Comparison of ENCODE assay signal across 10 cellular contexts in the genomic region with DNA sequence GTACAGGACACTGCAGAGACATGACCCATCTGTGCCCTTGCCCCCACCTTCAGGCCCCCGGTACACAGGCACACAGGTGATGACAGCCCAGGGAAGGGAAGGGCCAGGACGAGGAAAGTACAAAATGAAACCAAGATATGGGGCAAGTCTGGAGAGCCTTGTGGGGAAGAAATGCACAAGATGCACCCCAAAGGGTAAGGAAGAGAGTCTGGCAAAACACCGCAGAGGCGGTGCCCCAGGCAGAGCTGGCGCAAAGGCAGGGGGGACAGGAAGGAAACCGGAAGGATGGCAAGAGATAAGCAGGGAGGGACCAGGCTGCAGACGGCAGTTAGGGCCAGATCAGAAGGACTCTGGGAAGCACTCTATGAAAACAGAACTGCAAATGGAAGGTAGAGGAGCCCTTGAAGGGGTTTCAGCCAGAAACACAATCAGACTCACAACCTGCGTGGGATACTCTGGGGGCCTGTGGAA.
A peak's percentile ranks its signal among the peaks of the same experiment; 100 is the strongest.
DNase-seq lines count a peak whose midpoint lies in the region; ATAC-seq and TF ChIP-seq lines count a peak whose summit lies in the region.
"Had no signal": no experiment of that assay in that cellular context is flagged by ENCODE, and none has a peak within 500 bp of the region (broad histone marks: within the 10 kb centered on the region; RNA-seq: fewer than 3 reads in every experiment).

No MANE protein-coding gene starts in this region.

- H3K36me3 Mint-ChIP-seq in activated naive CD4-positive, alpha-beta T cell treated with anti-CD3 and anti-CD28 coated beads for 36 hours (ENCODE audit: low read depth), result peaks cover 2% of the 10 kb centered on the region
- no peaks in the 10 kb centered on the region for H3K36me3 Mint-ChIP-seq in central memory CD8-positive, alpha-beta T cell (ENCODE audit: insufficient read depth)

- ATAC-seq in central memory CD8-positive, alpha-beta T cell (replicated peaks; ENCODE audit: extremely low read depth, poor library complexity, severe bottlenecking), result no peak

- H3K9me3 Mint-ChIP-seq in activated naive CD4-positive, alpha-beta T cell treated with anti-CD3 and anti-CD28 coated beads for 36 hours, result no peaks in the 10 kb centered on the region
- no peaks in the 10 kb centered on the region for H3K9me3 Mint-ChIP-seq in central memory CD8-positive, alpha-beta T cell

- intact Hi-C loops in activated naive CD4-positive, alpha-beta T cell treated with anti-CD3 and anti-CD28 coated beads for 36 hours (cut with micrococcal nuclease), result no loop called here
- intact Hi-C loops in spleen (cut with DNase I; ENCODE audit: low total_unique reads), result no loop called here

- no peaks in the 10 kb centered on the region for H3K9me3 ChIP-seq in Loucy (ENCODE audit: insufficient read depth, low read depth, low read length)
- H3K9me3 ChIP-seq in spleen, result no peaks in the 10 kb centered on the region

- H3K36me3 ChIP-seq in Loucy (ENCODE audit: insufficient read depth, low read length) (no peaks in the 10 kb centered on the region), spleen (no peaks in the 10 kb centered on the region)

- H3F3A ChIP-seq in Loucy (ENCODE audit: low read depth), result peaks cover 6% of the 10 kb centered on the region; the same call in 1 of the 2 replicates

- peaks cover 3% of the 10 kb centered on the region; the same call in 1 of the 2 replicates for H3K79me2 ChIP-seq in Loucy (ENCODE audit: insufficient read depth, low read length)

- H3K4me2 ChIP-seq in Loucy (ENCODE audit: low read depth, low read length, poor library complexity, severe bottlenecking), result peak overlapping the region; percentile 74

- no peak overlapping the region for H3K27ac Mint-ChIP-seq in activated naive CD4-positive, alpha-beta T cell treated with anti-CD3 and anti-CD28 coated beads for 36 hours
- peak overlapping the region; percentile 20 for H3K27ac Mint-ChIP-seq in central memory CD8-positive, alpha-beta T cell (ENCODE audit: low read depth)

- H3K27me3 ChIP-seq in Loucy (ENCODE audit: insufficient read depth, low read length, poor library complexity, severe bottlenecking) (no peaks in the 10 kb centered on the region), spleen (replicated peaks in 1 of 7) (no peaks in the 10 kb centered on the region)

- H3K4me3 Mint-ChIP-seq in activated naive CD4-positive, alpha-beta T cell treated with anti-CD3 and anti-CD28 coated beads for 36 hours, result no peak overlapping the region
- no peak overlapping the region for H3K4me3 Mint-ChIP-seq in central memory CD8-positive, alpha-beta T cell

- H3K4me1 ChIP-seq in Loucy (ENCODE audit: insufficient read depth, low read length, poor library complexity, severe bottlenecking) (peaks cover 17% of the 10 kb centered on the region), spleen (peaks cover 0 to 30% (median 9%) of the 10 kb centered on the region in 6 donors)

- no peaks in the 10 kb centered on the region for H4K20me1 ChIP-seq in Loucy (ENCODE audit: insufficient read depth, low read length, poor library complexity, severe bottlenecking)

- DNase-seq in activated naive CD4-positive, alpha-beta T cell treated with anti-CD3 and anti-CD28 coated beads for 36 hours, result peak; percentile 5
- DNase-seq in activated naive CD4-positive, alpha-beta T cell treated with Interleukin-2 at 50 U/mL for 16 hours, result no peak
- DNase-seq in central memory CD8-positive, alpha-beta T cell (ENCODE audit: low spot score in 2 of 2), result no peak
- DNase-seq in spleen (no peak), HCEC 1CT (no peak), activated gamma-delta T cell (lab: John Stamatoyannopoulos, UW) (no peak), NCI-H2227 (lab: John Stamatoyannopoulos, UW; ENCODE audit: unreplicated experiment) (no peak)
- DNase-seq: NCI-H1048 had no signal

- 27 to 42% (median 37%) methylated on average over 8 of the region's 8 CpGs for WGBS in spleen, 5 donors

- TF ChIP-seq POLR2A in spleen (IDR thresholded peaks at IDR 0.05), result no peak

- peak overlapping the region in 6 of 8 donors; percentile 9 to 63 (median 47) for H3K27ac ChIP-seq in spleen
- H3K27ac ChIP-seq: SK-N-MC had no signal

- TF ChIP-seq CTCF in Loucy (conservative IDR thresholded peaks at IDR 0.05; ENCODE audit: low read length), result no peak
- TF ChIP-seq CTCF in spleen (IDR thresholded peaks at IDR 0.05 in 8 of 11, conservative IDR thresholded peaks at IDR 0.05 in 3 of 11), result no peak

- H2AFZ ChIP-seq in Loucy (ENCODE audit: low read length), result no peak overlapping the region

- peak overlapping the region; percentile 69 for H3K9ac ChIP-seq in Loucy (ENCODE audit: low read depth, low read length, poor library complexity, severe bottlenecking)

- H3K27me3 Mint-ChIP-seq in activated naive CD4-positive, alpha-beta T cell treated with anti-CD3 and anti-CD28 coated beads for 36 hours (ENCODE audit: low read depth), result no peaks in the 10 kb centered on the region
- H3K27me3 Mint-ChIP-seq in central memory CD8-positive, alpha-beta T cell, result no peaks in the 10 kb centered on the region

- peaks cover 8% of the 10 kb centered on the region for H3K4me1 Mint-ChIP-seq in activated naive CD4-positive, alpha-beta T cell treated with anti-CD3 and anti-CD28 coated beads for 36 hours (ENCODE audit: low read depth)
- peaks cover 15% of the 10 kb centered on the region for H3K4me1 Mint-ChIP-seq in central memory CD8-positive, alpha-beta T cell

- peak overlapping the region; percentile 67 for H3K4me3 ChIP-seq in Loucy (ENCODE audit: low read length, poor library complexity, severe bottlenecking)
- H3K4me3 ChIP-seq in spleen, result peak overlapping the region in 3 of 8 donors; percentile 3 to 48 (median 5)
- H3K4me3 ChIP-seq: SK-N-MC had no signal

- CTCF ChIA-PET in activated naive CD4-positive, alpha-beta T cell treated with anti-CD3 and anti-CD28 coated beads for 36 hours (lab: Charles Lee), result interaction anchor here (1.1 kb wide), 1 partner anchor 285 kb away, joined by 3 read pairs; no protein-coding TSS in a partner anchor

- no peaks in the 10 kb centered on the region for H3K9me2 ChIP-seq in Loucy (replicated peaks; ENCODE audit: low read depth, low read length)
